8 cellular contexts compared by ENCODE assay signal in genomic region chr14:61461808-61462275, GRCh38.
DNase-seq lines count a peak whose midpoint lies in the region; ATAC-seq and TF ChIP-seq lines count a peak whose summit lies in the region.

No MANE protein-coding gene starts in this region.

- H3K27me3 Mint-ChIP-seq in memory B cell = no peaks in the 10 kb centered on the region

- H3K4me1 Mint-ChIP-seq in memory B cell = peaks cover 17% of the 10 kb centered on the region

- H3K27ac ChIP-seq in BLaER1 (0 out of 2 replicates have a peak overlapping the region, but pooled peaks have one; percentile 49), vagina (no peak overlapping the region)

- peak overlapping the region; percentile 27; the same call in 1 of the 2 replicates for H3K9ac ChIP-seq in BLaER1

- H3K4me3 ChIP-seq in BLaER1 (no peak overlapping the region), vagina (no peak overlapping the region)

- peak overlapping the region; percentile 61 for H3K4me2 ChIP-seq in BLaER1

- DNase-seq in NCI-H1092 (lab: John Stamatoyannopoulos, UW) (peak; percentile 47), dermis blood vessel endothelial cell (peak; percentile 82), memory B cell (ENCODE audit: low spot score in 2 of 2) (peak in 1 of 2 donors; percentile 68), vagina (ENCODE audit: extremely low spot score in 2 of 2) (peak in 1 of 2 donors; percentile 83)

- H3K4me1 ChIP-seq in BLaER1 = peaks cover 26% of the 10 kb centered on the region
- peaks cover 18% of the 10 kb centered on the region for H3K4me1 ChIP-seq in vagina

- H3K9me3 ChIP-seq in BLaER1 = peaks cover 21% of the 10 kb centered on the region
- H3K9me3 ChIP-seq in vagina = no peaks in the 10 kb centered on the region

- peak overlapping the region; percentile 40 for H3K4me3 Mint-ChIP-seq in memory B cell

- peaks cover 1% of the 10 kb centered on the region for H3K9me3 Mint-ChIP-seq in memory B cell

- peak overlapping the region; percentile 32 for H3K27ac Mint-ChIP-seq in memory B cell

- TF ChIP-seq POLR2A in vagina (IDR thresholded peaks at IDR 0.05) = no peak

- H3K27me3 ChIP-seq in BLaER1 (no peaks in the 10 kb centered on the region), vagina (no peaks in the 10 kb centered on the region)

- peaks cover 69% of the 10 kb centered on the region for H3K36me3 ChIP-seq in BLaER1
- H3K36me3 ChIP-seq in vagina = peaks cover 0 to 18% of the 10 kb centered on the region in 2 donors

- peak; percentile 60 for TF ChIP-seq CTCF in GM12873 (IDR thresholded peaks at IDR 0.05; ENCODE audit: insufficient read depth, low read depth, low read length, missing control alignments)
- TF ChIP-seq CTCF in vagina (IDR thresholded peaks at IDR 0.05) = peak; percentile 71 to 82 (median 73)

- H4K20me1 ChIP-seq in BLaER1 = 0 out of 2 replicates have a peak, but pooled peaks cover 4% of the 10 kb centered on the region

- ATAC-seq in SK-N-SH treated with all-trans-retinoic acid at 6 μM for 48 hours (peak; percentile 83), memory B cell (ENCODE audit: low read depth) (peak; percentile 62), GM21576 (IDR thresholded peaks at IDR 0.05; ENCODE audit: unreplicated experiment) (no peak)

- H3K36me3 Mint-ChIP-seq in memory B cell = peaks cover 1% of the 10 kb centered on the region

- intact Hi-C loops in vagina (cut with DNase I) = loop anchor here (5.0 kb wide), 1 partner anchor 370 kb away; no protein-coding TSS in a partner anchor

TF ChIP-seq in SK-N-SH treated with all-trans-retinoic acid at 6 μM for 48 hours, 23 proteins besides CTCF, POLR2A, EP300 and RAD21:
- TF ChIP-seq ZNF70 (CRISPR knock-in tag; IDR thresholded peaks at IDR 0.05) (no peak), CREB5 (CRISPR knock-in tag; IDR thresholded peaks at IDR 0.05; ENCODE audit: low read depth) (no peak), TSHZ2 (CRISPR knock-in tag; IDR thresholded peaks at IDR 0.05) (peak; percentile 41; the same call in 1 of the 2 replicates), ZFP3 (CRISPR knock-in tag; IDR thresholded peaks at IDR 0.05) (0 out of 2 replicates have a peak, but pooled peaks have one; percentile 14), CSDC2 (CRISPR knock-in tag; IDR thresholded peaks at IDR 0.05) (peak; percentile 45; the same call in 1 of the 2 replicates), BACH2 (CRISPR knock-in tag; IDR thresholded peaks at IDR 0.05; ENCODE audit: borderline replicate concordance) (no peak)
